Comparison of ENCODE assay signal across 8 cellular contexts in the genomic region with DNA sequence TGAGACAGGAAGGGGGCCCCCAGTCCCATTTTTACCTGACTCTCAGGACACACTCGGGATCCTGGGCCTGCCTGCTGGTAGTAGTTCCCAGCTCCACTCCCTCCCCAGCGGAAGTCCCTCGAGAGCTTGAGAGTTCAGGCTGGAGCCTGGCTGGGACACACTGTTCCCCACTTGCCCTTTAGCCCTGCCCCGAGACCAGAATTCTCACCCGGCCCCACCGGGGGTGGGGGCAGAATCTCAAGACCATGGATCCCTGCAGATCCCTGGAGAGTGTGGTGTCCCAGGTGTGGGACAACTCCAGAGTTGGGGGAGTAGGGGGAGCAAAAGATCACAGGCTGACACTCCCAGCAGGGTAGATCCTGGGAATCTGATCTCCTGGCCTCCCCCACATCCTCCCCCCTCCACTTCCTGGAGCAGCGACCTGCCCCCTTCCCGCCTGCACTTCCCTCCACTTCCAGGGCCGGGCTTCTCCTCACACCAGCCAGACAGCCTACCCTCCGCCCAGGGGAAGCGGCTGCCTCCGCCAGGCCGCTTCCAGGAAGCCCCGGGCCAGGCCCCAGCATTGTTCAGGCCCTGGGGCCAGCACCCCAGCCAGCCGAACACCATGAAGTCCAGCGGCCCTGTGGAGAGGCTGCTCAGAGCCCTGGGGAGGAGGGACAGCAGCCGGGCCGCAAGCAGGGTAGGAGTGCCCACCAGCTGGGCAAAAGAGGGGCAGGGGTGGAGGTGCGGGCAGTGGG. TPM values are rescaled to one million over a fixed set of nuclear protein-coding genes. Genes with fewer than 3 reads are reported as not detected.
DNase-seq lines count a peak whose midpoint lies in the region; ATAC-seq, FAIRE-seq and TF ChIP-seq lines count a peak whose summit lies in the region.

Gene TNS2, plus strand, starts transcription at position 484 of the 737 bp plus-strand sequence. Its CDS starts 121 bp downstream, at position 605.

- H3K4me3 Mint-ChIP-seq in astrocyte (ENCODE audit: unreplicated experiment) = peak within 1 kb of the TSS; percentile 79
- H3K4me3 Mint-ChIP-seq in stimulated activated memory B cell treated with anti-CD40 and anti-IgM and Interleukin-4, amounts not matched to agents 10 μg/mL and 1 μg/mL and 100 μg/mL, for 72 hours = no peak within 1 kb of the TSS

- peaks cover 78% of the 10 kb centered on the region for H3K4me1 ChIP-seq in astrocyte (ENCODE audit: insufficient read depth, low read length)
- peaks cover 13% of the 10 kb centered on the region for H3K4me1 ChIP-seq in right cardiac atrium (ENCODE audit: control insufficient read depth, insufficient read depth, low read length)
- peaks cover 30% of the 10 kb centered on the region for H3K4me1 ChIP-seq in Karpas-422 (ENCODE audit: low read length)

- peaks cover under 1% of the 10 kb centered on the region for H3K36me3 Mint-ChIP-seq in astrocyte (ENCODE audit: low read depth, unreplicated experiment)
- no peaks in the 10 kb centered on the region for H3K36me3 Mint-ChIP-seq in stimulated activated memory B cell treated with anti-CD40 and anti-IgM and Interleukin-4, amounts not matched to agents 10 μg/mL and 1 μg/mL and 100 μg/mL, for 72 hours

- peak; percentile 15 to 35 for ATAC-seq in right cardiac atrium
- no peak for ATAC-seq in stimulated activated memory B cell treated with anti-CD40 and anti-IgM and Interleukin-4, amounts not matched to agents 10 μg/mL and 1 μg/mL and 100 μg/mL, for 72 hours
- ATAC-seq in HG03135 (IDR thresholded peaks at IDR 0.05; ENCODE audit: unreplicated experiment) = no peak

- H3K9ac ChIP-seq in astrocyte (ENCODE audit: low read length) (peak within 1 kb of the TSS; percentile 79), Karpas-422 (ENCODE audit: low read length) (no peak within 1 kb of the TSS)

- H3K36me3 ChIP-seq in astrocyte (ENCODE audit: insufficient read depth, low read length) (no peaks in the 10 kb centered on the region), Karpas-422 (ENCODE audit: insufficient read depth, low read length) (no peaks in the 10 kb centered on the region)

- no peaks in the 10 kb centered on the region for H3K9me3 ChIP-seq in astrocyte (ENCODE audit: insufficient read depth, low read depth, low read length)
- H3K9me3 ChIP-seq in right cardiac atrium (ENCODE audit: control insufficient read depth, low read length) = no peaks in the 10 kb centered on the region
- no peaks in the 10 kb centered on the region for H3K9me3 ChIP-seq in Karpas-422 (ENCODE audit: low read length)

- H3K4me2 ChIP-seq in astrocyte (ENCODE audit: low read length) (peak within 1 kb of the TSS; percentile 94), Karpas-422 (ENCODE audit: low read depth, low read length, poor library complexity, severe bottlenecking) (no peak within 1 kb of the TSS)

- no peak for FAIRE-seq in astrocyte (lab: Jason Lieb, UNC)

- TF ChIP-seq CTCF in HFF-Myc (IDR thresholded peaks at IDR 0.05; ENCODE audit: low read depth, low read length, missing control alignments) = no peak
- TF ChIP-seq CTCF in astrocyte (IDR thresholded peaks at IDR 0.05; ENCODE audit: insufficient read depth, low read depth, low read length) = no peak

- H2AFZ ChIP-seq in astrocyte (ENCODE audit: low read depth, low read length) (no peak within 1 kb of the TSS), Karpas-422 (ENCODE audit: low read length) (no peak within 1 kb of the TSS)

- in situ Hi-C loops in ACHN (cut with HindIII; ENCODE audit: low pct_ligation_motif_present, low pct_unique_long_range_greater_than_20kb, low sequenced_read_pairs) = no loop called here

- 8% methylated on average over 19 of the region's 19 CpGs for WGBS in right cardiac atrium

- H3K9me3 Mint-ChIP-seq in astrocyte (ENCODE audit: unreplicated experiment) = peaks cover under 1% of the 10 kb centered on the region
- H3K9me3 Mint-ChIP-seq in stimulated activated memory B cell treated with anti-CD40 and anti-IgM and Interleukin-4, amounts not matched to agents 10 μg/mL and 1 μg/mL and 100 μg/mL, for 72 hours = no peaks in the 10 kb centered on the region

- H3K4me3 ChIP-seq in HFF-Myc (replicated peaks; ENCODE audit: low read depth, low read length) (peak within 1 kb of the TSS; percentile 57), astrocyte (ENCODE audit: insufficient read depth, low read depth, low read length) (peak within 1 kb of the TSS; percentile 54), right cardiac atrium (ENCODE audit: low read length) (peak within 1 kb of the TSS; percentile 72), Karpas-422 (ENCODE audit: low read length) (no peak within 1 kb of the TSS)

- DNase-seq in ACHN (peak; percentile 50), HFF-Myc (ENCODE audit: extremely low read depth, low read depth) (no peak), astrocyte (ENCODE audit: low read depth) (no peak), right cardiac atrium (peak; percentile 89 to 95 (median 93)), pulmonary artery endothelial cell (ENCODE audit: low read depth, low spot score) (peak; percentile 53), Karpas-422 (no peak)

- peaks cover 50% of the 10 kb centered on the region for H3K4me1 Mint-ChIP-seq in astrocyte (ENCODE audit: low read depth, unreplicated experiment)
- peaks cover 27% of the 10 kb centered on the region for H3K4me1 Mint-ChIP-seq in stimulated activated memory B cell treated with anti-CD40 and anti-IgM and Interleukin-4, amounts not matched to agents 10 μg/mL and 1 μg/mL and 100 μg/mL, for 72 hours

- intact Hi-C loops in right cardiac atrium (cut with DNase I) = no loop called here

- peaks cover 32% of the 10 kb centered on the region for H3K79me2 ChIP-seq in astrocyte (ENCODE audit: insufficient read depth, low read length)
- no peaks in the 10 kb centered on the region for H3K79me2 ChIP-seq in Karpas-422 (ENCODE audit: low read length)

- H3K27me3 ChIP-seq in astrocyte (ENCODE audit: insufficient read depth, low read length) (no peaks in the 10 kb centered on the region), right cardiac atrium (ENCODE audit: control insufficient read depth, insufficient read depth) (no peaks in the 10 kb centered on the region), Karpas-422 (ENCODE audit: low read length) (no peaks in the 10 kb centered on the region)

- no peaks in the 10 kb centered on the region for H3K9me2 ChIP-seq in Karpas-422 (replicated peaks; ENCODE audit: insufficient read depth, low read length)

- H3K27ac ChIP-seq in astrocyte (ENCODE audit: low read depth, low read length) (peak within 1 kb of the TSS; percentile 27), right cardiac atrium (ENCODE audit: low read length) (peak within 1 kb of the TSS; percentile 96), Karpas-422 (ENCODE audit: low read length) (no peak within 1 kb of the TSS)

- H4K20me1 ChIP-seq in astrocyte (ENCODE audit: insufficient read depth, low read length) = peaks cover 11% of the 10 kb centered on the region
- H4K20me1 ChIP-seq in Karpas-422 (ENCODE audit: insufficient read depth, low read depth, low read length) = peaks cover 9% of the 10 kb centered on the region; the same call in 1 of the 2 replicates

- H3K27ac Mint-ChIP-seq in astrocyte (ENCODE audit: unreplicated experiment) = peak within 1 kb of the TSS; percentile 77
- H3K27ac Mint-ChIP-seq in stimulated activated memory B cell treated with anti-CD40 and anti-IgM and Interleukin-4, amounts not matched to agents 10 μg/mL and 1 μg/mL and 100 μg/mL, for 72 hours = no peak within 1 kb of the TSS

- no peaks in the 10 kb centered on the region for H3K27me3 Mint-ChIP-seq in astrocyte (ENCODE audit: low read depth, unreplicated experiment)
- no peaks in the 10 kb centered on the region for H3K27me3 Mint-ChIP-seq in stimulated activated memory B cell treated with anti-CD40 and anti-IgM and Interleukin-4, amounts not matched to agents 10 μg/mL and 1 μg/mL and 100 μg/mL, for 72 hours

RNA-seq across cellular contexts. Expression of gene TNS2, which starts in this region (rescaled TPM):
- 15.4 and 21.1 TPM in 2 replicates for total RNA-seq in astrocyte
- total RNA-seq in right cardiac atrium = 100 to 1,000 TPM; 104 to 145 (median 116) TPM
- polyA plus RNA-seq in right cardiac atrium = 155 TPM
- total RNA-seq in pulmonary artery endothelial cell = 14.9 and 27.0 TPM in 2 replicates
- total RNA-seq in Karpas-422 (2014; rRNA removed; shearing (Covaris generic); ENCODE audit: low replicate concordance) = 0.48 TPM in 1 of 2 replicates, not detected in the other

Comparison
In these comparisons a context has a peak if more than half of its experiments do, and no peak if none do; other contexts are left out.
1. RNA of gene TNS2 (total RNA-seq): 104 to 145 TPM in right cardiac atrium, 15.4 to 21.1 TPM in astrocyte and 14.9 to 27.0 TPM in pulmonary artery endothelial cell; 0.48 TPM in Karpas-422; every median in the first group is over 10 times any median in the second.
2. DNase-seq: peak in ACHN (single experiment), right cardiac atrium (3 of 3) and pulmonary artery endothelial cell (single experiment); none in HFF-Myc (single experiment), astrocyte (single experiment) and Karpas-422 (single experiment).
3. ATAC-seq: peak in right cardiac atrium (2 of 2); none in stimulated activated memory B cell treated with anti-CD40 and anti-IgM and Interleukin-4, amounts not matched to agents 10 μg/mL and 1 μg/mL and 100 μg/mL, for 72 hours (single experiment) and HG03135 (single experiment).